Comparison of ENCODE assay signal across 18 cellular contexts in genomic region chr11:33919645-33920044, GRCh38. TPM values are rescaled to one million over a fixed set of nuclear protein-coding genes. Genes with fewer than 3 reads are reported as not detected.
"Had no signal": no experiment of that assay in that cellular context is flagged by ENCODE, and none has a peak within 500 bp of the region (broad histone marks: within the 10 kb centered on the region; RNA-seq: fewer than 3 reads in every experiment).

No MANE protein-coding gene starts in this region.

- H3K9me3 ChIP-seq: tibial nerve had no signal

- DNase-seq: activated CD4-positive, alpha-beta T cell treated with anti-CD3 and anti-CD28 coated beads for 1 hour; activated CD4-positive, alpha-beta T cell treated with anti-CD3 and anti-CD28 coated beads, Interleukin-2, amount 50 U/mL, for 48 hours; activated CD8-positive, alpha-beta memory T cell treated with anti-CD3 and anti-CD28 coated beads, Interleukin-2, amount 10 ng/mL, durations not matched to agents 7 days and 5 days; activated gamma-delta T cell treated with Interleukin-2 at 50 U/mL for 16 hours; activated naive CD8-positive, alpha-beta T cell treated with anti-CD3 and anti-CD28 coated beads for 36 hours; activated T-cell treated with anti-CD3 and anti-CD28 coated beads, Interleukin-2, amount 50 U/mL, for 48 hours; endodermal cell; erythroblast; left colon; naive B cell; nucleus accumbens; right cardiac atrium; T-helper 17 cell had no signal

- H3K36me3 Mint-ChIP-seq: activated CD8-positive, alpha-beta memory T cell treated with anti-CD3 and anti-CD28 coated beads, Interleukin-2, amount 10 ng/mL, durations not matched to agents 7 days and 5 days; activated naive CD8-positive, alpha-beta T cell treated with anti-CD3 and anti-CD28 coated beads for 36 hours; naive B cell; stimulated activated effector memory CD8-positive, alpha-beta T cell treated with anti-CD3 and anti-CD28 coated beads, Interleukin-12 subunit alpha, Interleukin-12 subunit beta, amount 100 ng/mL, for 72 hours had no signal

- H3K27me3 ChIP-seq: tibial nerve had no signal

- H3K4me1 Mint-ChIP-seq: activated CD8-positive, alpha-beta memory T cell treated with anti-CD3 and anti-CD28 coated beads, Interleukin-2, amount 10 ng/mL, durations not matched to agents 7 days and 5 days; endodermal cell; T-helper 17 cell had no signal

- H3K4me3 ChIP-seq: smooth muscle cell, tibial nerve had no signal

- H3K27ac ChIP-seq: tibial nerve had no signal

- ATAC-seq: activated CD8-positive, alpha-beta memory T cell treated with anti-CD3 and anti-CD28 coated beads, Interleukin-2, amount 10 ng/mL, durations not matched to agents 7 days and 5 days; left colon; right cardiac atrium; stimulated activated effector memory CD8-positive, alpha-beta T cell treated with anti-CD3 and anti-CD28 coated beads, Interleukin-12 subunit alpha, Interleukin-12 subunit beta, amount 100 ng/mL, for 72 hours; T-helper 17 cell had no signal

- H3K36me3 ChIP-seq: tibial nerve had no signal

- H3K4me2 ChIP-seq: smooth muscle cell had no signal

- H3K4me1 ChIP-seq: tibial nerve had no signal

- H3K4me3 Mint-ChIP-seq: activated CD8-positive, alpha-beta memory T cell treated with anti-CD3 and anti-CD28 coated beads, Interleukin-2, amount 10 ng/mL, durations not matched to agents 7 days and 5 days; activated naive CD8-positive, alpha-beta T cell treated with anti-CD3 and anti-CD28 coated beads for 36 hours; endodermal cell; naive B cell; stimulated activated effector memory CD8-positive, alpha-beta T cell treated with anti-CD3 and anti-CD28 coated beads, Interleukin-12 subunit alpha, Interleukin-12 subunit beta, amount 100 ng/mL, for 72 hours; T-helper 17 cell had no signal

- H3K9me3 Mint-ChIP-seq: endodermal cell; stimulated activated effector memory CD8-positive, alpha-beta T cell treated with anti-CD3 and anti-CD28 coated beads, Interleukin-12 subunit alpha, Interleukin-12 subunit beta, amount 100 ng/mL, for 72 hours had no signal

- H3K27ac Mint-ChIP-seq: activated CD8-positive, alpha-beta memory T cell treated with anti-CD3 and anti-CD28 coated beads, Interleukin-2, amount 10 ng/mL, durations not matched to agents 7 days and 5 days; activated naive CD8-positive, alpha-beta T cell treated with anti-CD3 and anti-CD28 coated beads for 36 hours; endodermal cell; progenitor cell of endocrine pancreas; stimulated activated effector memory CD8-positive, alpha-beta T cell treated with anti-CD3 and anti-CD28 coated beads, Interleukin-12 subunit alpha, Interleukin-12 subunit beta, amount 100 ng/mL, for 72 hours; T-helper 17 cell had no signal

RNA-seq across cellular contexts. Expression of gene LMO2, which starts 27.8 kb away (rescaled TPM):
- total RNA-seq: activated CD8-positive, alpha-beta memory T cell treated with anti-CD3 and anti-CD28 coated beads, Interleukin-2, amount 10 ng/mL, durations not matched to agents 7 days and 5 days; chondrocyte had no signal
